Comparison of ENCODE assay signal across 9 cellular contexts in the genomic region with DNA sequence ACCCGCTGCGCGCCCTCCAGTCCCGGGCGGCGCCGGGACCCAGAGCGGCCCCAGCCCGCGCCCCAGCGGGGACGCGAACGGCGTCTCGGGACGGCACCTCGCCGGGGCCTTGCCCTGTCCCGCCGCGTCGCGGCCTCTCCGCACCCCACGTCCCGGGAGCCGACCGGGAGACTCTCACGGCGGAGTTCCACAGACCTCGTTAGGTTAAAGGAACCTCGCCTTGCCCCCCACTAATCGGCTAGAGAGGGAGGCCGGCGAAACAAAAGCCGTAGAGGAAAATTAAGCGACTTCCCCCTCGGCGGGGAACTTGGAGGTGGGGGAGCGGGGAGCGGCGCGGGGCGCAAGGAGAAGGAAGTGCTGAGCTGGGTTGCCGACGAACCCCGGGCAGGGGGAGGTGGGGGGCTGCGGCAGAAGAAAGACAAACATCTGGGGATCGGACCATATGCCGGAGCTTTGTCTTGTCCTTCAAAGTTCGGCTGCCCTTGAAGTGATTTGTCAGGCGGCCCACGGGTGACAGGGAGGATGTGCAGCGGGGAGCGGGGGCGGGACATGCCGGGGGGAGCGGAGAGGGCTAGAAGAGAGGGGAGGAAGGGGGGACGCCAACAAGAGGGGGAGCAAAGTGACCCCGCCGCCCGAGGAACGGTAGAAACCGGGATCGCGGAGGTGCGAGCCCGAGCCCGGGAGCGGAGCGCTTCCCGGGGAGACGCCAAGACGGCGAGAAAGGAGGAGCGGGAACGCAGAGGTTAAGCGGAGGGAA.
DNase-seq lines count a peak whose midpoint lies in the region; ATAC-seq, FAIRE-seq and TF ChIP-seq lines count a peak whose summit lies in the region.
"Had no signal": no experiment of that assay in that cellular context is flagged by ENCODE, and none has a peak within 500 bp of the region (broad histone marks: within the 10 kb centered on the region; RNA-seq: fewer than 3 reads in every experiment).

No MANE protein-coding gene starts in this region.

- H2AFZ ChIP-seq in HepG2 (ENCODE audit: low read length): no peak overlapping the region

- peak overlapping the region; percentile 54 for H3K4me3 Mint-ChIP-seq in central memory CD8-positive, alpha-beta T cell

- no peak overlapping the region for H3K27ac ChIP-seq in HepG2 (ENCODE audit: extremely low read length, insufficient read depth, low read length)
- no peak overlapping the region for H3K27ac ChIP-seq in thymus (ENCODE audit: low read depth)
- H3K27ac ChIP-seq: VCaP had no signal

- peak overlapping the region; percentile 72 for H3K4me2 ChIP-seq in HepG2 (ENCODE audit: low read depth, low read length)

- DNase-seq in GM10266 (ENCODE audit: extremely low spot score): peak; percentile 26
- DNase-seq in HAP-1 (ENCODE audit: low spot score in 2 of 2): peak; percentile 59 to 61
- peak; percentile 48 for DNase-seq in NCI-H345 (lab: John Stamatoyannopoulos, UW)
- DNase-seq in central memory CD8-positive, alpha-beta T cell (ENCODE audit: low spot score in 2 of 2): no peak
- no peak for DNase-seq in HepG2 (ENCODE audit: low spot score)
- no peak for DNase-seq in midbrain (lab: John Stamatoyannopoulos, UW)
- DNase-seq in urothelium cell line (ENCODE audit: low spot score): no peak

- in situ Hi-C loops in HAP-1 (cut with MboI; ENCODE audit: low sequenced_read_pairs): no loop called here
- in situ Hi-C loops in HepG2 (cut with HindIII; ENCODE audit: extremely low pct_ligation_motif_present, low pct_unique_long_range_greater_than_20kb): no loop called here

- no peak for TF ChIP-seq CTCF in GM10266 (IDR thresholded peaks at IDR 0.05; ENCODE audit: control insufficient read depth, insufficient read depth, low read depth, missing control alignments)
- no peak for TF ChIP-seq CTCF in HepG2 (CRISPR knock-in tag; IDR thresholded peaks at IDR 0.05)

- peaks cover 3% of the 10 kb centered on the region for H3K36me3 Mint-ChIP-seq in central memory CD8-positive, alpha-beta T cell (ENCODE audit: insufficient read depth)

- no peaks in the 10 kb centered on the region for H3K79me2 ChIP-seq in HepG2 (ENCODE audit: insufficient read depth, low read length)

- no peaks in the 10 kb centered on the region for H3K9me3 Mint-ChIP-seq in central memory CD8-positive, alpha-beta T cell

- H3K36me3 ChIP-seq in HAP-1 (replicated peaks) (no peaks in the 10 kb centered on the region), HepG2 (replicated peaks in 1 of 2; ENCODE audit: control insufficient read depth in 1 of 2, insufficient read depth in 2 of 2, low read length in 2 of 2) (no peaks in the 10 kb centered on the region), thymus (ENCODE audit: control insufficient read depth, insufficient read depth) (no peaks in the 10 kb centered on the region)

- H3K27ac Mint-ChIP-seq in central memory CD8-positive, alpha-beta T cell (ENCODE audit: low read depth): no peak overlapping the region

- H3K4me3 ChIP-seq in HAP-1: peak overlapping the region; percentile 49
- H3K4me3 ChIP-seq in HepG2 (replicated peaks in 1 of 3; ENCODE audit: insufficient read depth in 1 of 3, low read depth in 2 of 3, low read length in 3 of 3): peak overlapping the region; percentile 35 to 69 (median 40); a peak in 4 of 6 replicates
- H3K4me3 ChIP-seq in thymus (ENCODE audit: low read length): peak overlapping the region; percentile 27

- ATAC-seq in central memory CD8-positive, alpha-beta T cell (replicated peaks; ENCODE audit: extremely low read depth, poor library complexity, severe bottlenecking): no peak
- peak; percentile 91 for ATAC-seq in HepG2

- no peak overlapping the region for H3K9ac ChIP-seq in HepG2 (ENCODE audit: insufficient read depth, low read depth, low read length)

- peaks cover 6% of the 10 kb centered on the region for H3K4me1 Mint-ChIP-seq in central memory CD8-positive, alpha-beta T cell

- POLR2A ChIA-PET in HepG2 (lab: Yijun Ruan, JAX): no interaction called here

- CTCF ChIA-PET in HepG2 (lab: Yijun Ruan, JAX; ENCODE audit: low intra/inter-chr PET ratio, low total read pairs): no interaction called here

- H3K9me3 ChIP-seq in HAP-1 (no peaks in the 10 kb centered on the region), HepG2 (ENCODE audit: low read length) (no peaks in the 10 kb centered on the region), thymus (ENCODE audit: control insufficient read depth) (no peaks in the 10 kb centered on the region)

- TF ChIP-seq EP300 in HepG2 (IDR thresholded peaks at IDR 0.05; ENCODE audit: low read depth in 2 of 2, low read length in 2 of 2): no peak
- no peak for TF ChIP-seq EP300 in HepG2 (CRISPR knock-in tag; IDR thresholded peaks at IDR 0.05; ENCODE audit: borderline replicate concordance)

- H3K27me3 Mint-ChIP-seq in central memory CD8-positive, alpha-beta T cell: peaks cover 33% of the 10 kb centered on the region

- H4K20me1 ChIP-seq in HepG2 (ENCODE audit: insufficient read depth, low read length): no peaks in the 10 kb centered on the region

- BruUV-seq in HepG2 (replicated peaks; lab: Mats Ljungman, UMichigan): no TSS peak

- 11% methylated on average over 44 of the region's 79 CpGs for WGBS in HepG2 (ENCODE audit: low lambda C conversion rate)
- WGBS in thymus: 1% methylated on average over 79 of the region's 79 CpGs

- no peak for TF ChIP-seq POLR2A in HepG2 (IDR thresholded peaks at IDR 0.05; ENCODE audit: insufficient read depth in 1 of 2, low read depth in 2 of 2, low read length in 2 of 2)

- peaks cover 24% of the 10 kb centered on the region for H3K4me1 ChIP-seq in HAP-1
- H3K4me1 ChIP-seq in HepG2 (ENCODE audit: insufficient read depth, low read length): peaks cover 19% of the 10 kb centered on the region
- H3K4me1 ChIP-seq in thymus (ENCODE audit: control insufficient read depth, insufficient read depth, low read length): no peaks in the 10 kb centered on the region

- FAIRE-seq in HepG2 (lab: Jason Lieb, UNC): no peak
- FAIRE-seq in urothelium cell line (lab: Jason Lieb, UNC): no peak

- no peaks in the 10 kb centered on the region for H3K27me3 ChIP-seq in HAP-1 (ENCODE audit: low read depth)
- H3K27me3 ChIP-seq in HepG2 (ENCODE audit: control insufficient read depth in 1 of 2, insufficient read depth in 2 of 2, low read length in 2 of 2): peaks cover 7 to 39% of the 10 kb centered on the region in 2 experiments
- H3K27me3 ChIP-seq in thymus (ENCODE audit: control insufficient read depth, insufficient read depth): peaks cover 32% of the 10 kb centered on the region

- no peak for TF ChIP-seq RAD21 in HepG2 (CRISPR knock-in tag; IDR thresholded peaks at IDR 0.05)

- intact Hi-C loops in HepG2 (cut with micrococcal nuclease; ENCODE audit: unreplicated experiment): no loop called here

TF ChIP-seq in HepG2, 621 proteins besides CTCF, POLR2A, EP300 and RAD21 (continues in another document):
- TF ChIP-seq U2AF2 (IDR thresholded peaks at IDR 0.05; ENCODE audit: low read depth, low read length): no peak
- TF ChIP-seq, protein P1, sequence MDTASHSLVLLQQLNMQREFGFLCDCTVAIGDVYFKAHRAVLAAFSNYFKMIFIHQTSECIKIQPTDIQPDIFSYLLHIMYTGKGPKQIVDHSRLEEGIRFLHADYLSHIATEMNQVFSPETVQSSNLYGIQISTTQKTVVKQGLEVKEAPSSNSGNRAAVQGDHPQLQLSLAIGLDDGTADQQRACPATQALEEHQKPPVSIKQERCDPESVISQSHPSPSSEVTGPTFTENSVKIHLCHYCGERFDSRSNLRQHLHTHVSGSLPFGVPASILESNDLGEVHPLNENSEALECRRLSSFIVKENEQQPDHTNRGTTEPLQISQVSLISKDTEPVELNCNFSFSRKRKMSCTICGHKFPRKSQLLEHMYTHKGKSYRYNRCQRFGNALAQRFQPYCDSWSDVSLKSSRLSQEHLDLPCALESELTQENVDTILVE (CRISPR knock-in tag; IDR thresholded peaks at IDR 0.05): no peak
- no peak for TF ChIP-seq RBM39 (IDR thresholded peaks at IDR 0.05; ENCODE audit: low read depth, low read length, poor library complexity, severe bottlenecking)
- TF ChIP-seq, protein P2, sequence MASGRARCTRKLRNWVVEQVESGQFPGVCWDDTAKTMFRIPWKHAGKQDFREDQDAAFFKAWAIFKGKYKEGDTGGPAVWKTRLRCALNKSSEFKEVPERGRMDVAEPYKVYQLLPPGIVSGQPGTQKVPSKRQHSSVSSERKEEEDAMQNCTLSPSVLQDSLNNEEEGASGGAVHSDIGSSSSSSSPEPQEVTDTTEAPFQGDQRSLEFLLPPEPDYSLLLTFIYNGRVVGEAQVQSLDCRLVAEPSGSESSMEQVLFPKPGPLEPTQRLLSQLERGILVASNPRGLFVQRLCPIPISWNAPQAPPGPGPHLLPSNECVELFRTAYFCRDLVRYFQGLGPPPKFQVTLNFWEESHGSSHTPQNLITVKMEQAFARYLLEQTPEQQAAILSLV (CRISPR knock-in tag; IDR thresholded peaks at IDR 0.05; ENCODE audit: borderline replicate concordance): no peak
- no peak for TF ChIP-seq ZNF615 (CRISPR knock-in tag; IDR thresholded peaks at IDR 0.05; ENCODE audit: borderline replicate concordance)
- TF ChIP-seq ZNF850 (CRISPR knock-in tag; conservative IDR thresholded peaks at IDR 0.05): no peak
- no peak for TF ChIP-seq ARID3A (IDR thresholded peaks at IDR 0.05; ENCODE audit: low read depth, low read length)
- TF ChIP-seq EZH2 (conservative IDR thresholded peaks at IDR 0.05; ENCODE audit: low read depth, low read length): peak; percentile 92
- TF ChIP-seq HNRNPLL (IDR thresholded peaks at IDR 0.05; ENCODE audit: low read depth, low read length, poor library complexity, severe bottlenecking): peak; percentile 15
- TF ChIP-seq ZNF563 (CRISPR knock-in tag; IDR thresholded peaks at IDR 0.05): 0 out of 2 replicates have a peak, but pooled peaks have one; percentile 23
- TF ChIP-seq TMF1 (CRISPR knock-in tag; IDR thresholded peaks at IDR 0.05; ENCODE audit: low read depth): no peak
- no peak for TF ChIP-seq NCOR1 (IDR thresholded peaks at IDR 0.05; ENCODE audit: borderline replicate concordance, low read length)

Comparison
In these comparisons a context has a peak if more than half of its experiments do, and no peak if none do; other contexts are left out.
1. DNase-seq: peak in GM10266 (single experiment), HAP-1 (2 of 2) and NCI-H345 (single experiment); none in central memory CD8-positive, alpha-beta T cell (0 of 2), HepG2 (single experiment), midbrain (single experiment) and urothelium cell line (single experiment).
2. Peak in every context shown above with its lines, with median percentiles within 50 percentile points of each other: H3K4me3 ChIP-seq.